In genomic region chr12:75505706-75506312, GRCh38 we compare ENCODE assay signal across 8 cellular contexts. TPM values are rescaled to one million over a fixed set of nuclear protein-coding genes. Genes with fewer than 3 reads are reported as not detected.
A peak's percentile ranks its signal among the peaks of the same experiment; 100 is the strongest.
DNase-seq lines count a peak whose midpoint lies in the region; ATAC-seq and TF ChIP-seq lines count a peak whose summit lies in the region.

No MANE protein-coding gene starts in this region.

- H3K27ac Mint-ChIP-seq in brain, result peak overlapping the region in 1 of 5 experiments; percentile 4
- peak overlapping the region; percentile 54 to 65 for H3K27ac Mint-ChIP-seq in natural killer cell

- H3K36me3 Mint-ChIP-seq in brain (peaks cover 13% of the 10 kb centered on the region), natural killer cell (peaks cover 7% of the 10 kb centered on the region)

- ATAC-seq in natural killer cell, result peak; percentile 44 to 72 (median 58)
- ATAC-seq in sciatic nerve, result no peak
- ATAC-seq in HG03280 (IDR thresholded peaks at IDR 0.05; ENCODE audit: unreplicated experiment), result no peak

- H3K4me1 Mint-ChIP-seq in brain (peaks cover 38% of the 10 kb centered on the region), natural killer cell (peaks cover 11 to 20% of the 10 kb centered on the region in 2 donors)

- TF ChIP-seq EP300 in Ishikawa (IDR thresholded peaks at IDR 0.05; ENCODE audit: borderline replicate concordance), result no peak

- TF ChIP-seq CTCF in brain (conservative IDR thresholded peaks at IDR 0.05) (peak; percentile 77 to 84), natural killer cell (IDR thresholded peaks at IDR 0.05) (peak; percentile 76)

- TF ChIP-seq RAD21 in Ishikawa (IDR thresholded peaks at IDR 0.05; ENCODE audit: low read depth), result peak; percentile 32

- intact Hi-C loops in natural killer cell (cut with micrococcal nuclease) (loop anchor here (1.0 kb wide), 2 partner anchors 69 to 172 kb away; partner anchors contain the start of gene GLIPR1L1), sciatic nerve (cut with DNase I) (no loop called here)

- no peaks in the 10 kb centered on the region for H3K9me3 Mint-ChIP-seq in brain
- no peaks in the 10 kb centered on the region for H3K9me3 Mint-ChIP-seq in natural killer cell

- H3K4me3 Mint-ChIP-seq in brain (peak overlapping the region in 1 of 5 experiments; percentile 73), natural killer cell (no peak overlapping the region)

- DNase-seq in DMS 273 (lab: John Stamatoyannopoulos, UW; ENCODE audit: unreplicated experiment) (peak; percentile 13), DMS 273 treated with DMSO at 0.1 percent for 48 hours (lab: John Stamatoyannopoulos, UW) (no peak), natural killer cell (no peak), sciatic nerve (ENCODE audit: low spot score) (no peak), HuH-7 (ENCODE audit: low spot score) (no peak)

- H3K27me3 Mint-ChIP-seq in brain (peaks cover 3% of the 10 kb centered on the region), natural killer cell (ENCODE audit: low read depth in 2 of 2) (no peaks in the 10 kb centered on the region)

TF ChIP-seq in Ishikawa, 13 proteins besides CTCF, POLR2A, EP300 and RAD21:
- no peak for TF ChIP-seq ZBTB7A (IDR thresholded peaks at IDR 0.05; ENCODE audit: low read depth)
- no peak for TF ChIP-seq TEAD4 (IDR thresholded peaks at IDR 0.05)
- no peak for TF ChIP-seq FOXM1 (IDR thresholded peaks at IDR 0.05; ENCODE audit: borderline replicate concordance, low read depth)

RNA-seq across cellular contexts. Expression of gene KRR1, which starts 5.6 kb away (rescaled TPM):
- polyA plus RNA-seq in brain (ENCODE audit: insufficient read depth, low read depth, low replicate concordance), result 7.8 TPM
- total RNA-seq in natural killer cell, result 100 to 1,000 TPM; 101 to 112 (median 106) TPM
- total RNA-seq in sciatic nerve, result 58.6 TPM

RNA-seq across cellular contexts. Expression of gene GLIPR1, which starts 25.3 kb away (rescaled TPM):
- polyA plus RNA-seq in brain (ENCODE audit: insufficient read depth, low read depth, low replicate concordance), result 2.2 TPM
- total RNA-seq in natural killer cell, result 100 to 1,000 TPM; 106 to 120 (median 115) TPM
- 29.8 TPM for total RNA-seq in sciatic nerve

Comparison
In these comparisons a context has a peak if more than half of its experiments do, and no peak if none do; other contexts are left out.
1. ATAC-seq: peak in natural killer cell (3 of 3); none in sciatic nerve (single experiment) and HG03280 (single experiment).